1 cellular context compared by ENCODE assay signal in the genomic region with DNA sequence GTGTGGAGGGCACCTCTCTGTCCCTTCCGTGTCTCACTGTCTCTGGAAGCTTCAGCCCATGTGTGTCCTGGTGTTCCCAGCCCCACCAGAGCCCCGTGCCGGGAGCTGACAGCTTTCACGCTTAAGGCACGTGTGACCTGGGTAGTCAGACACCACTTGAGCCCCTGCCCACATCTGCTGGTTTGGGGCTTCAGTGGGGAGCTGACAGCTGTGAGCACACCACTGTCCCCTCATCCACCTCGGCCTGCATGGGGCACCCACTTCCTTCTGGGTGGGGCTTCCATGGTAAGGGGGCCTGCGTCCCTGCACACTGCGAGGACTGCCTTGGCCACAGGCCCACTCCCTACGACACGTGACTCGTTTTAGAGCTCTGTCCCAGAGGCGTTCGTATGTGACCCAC.
TF ChIP-seq lines count a peak whose summit lies in the region.

No MANE protein-coding gene starts in this region.

TF ChIP-seq in HepG2, 621 proteins besides CTCF, POLR2A, EP300 and RAD21:
- TF ChIP-seq IRX3 (CRISPR knock-in tag; IDR thresholded peaks at IDR 0.05; ENCODE audit: borderline replicate concordance, low read depth) = no peak
- peak; percentile 20 for TF ChIP-seq AGO2 (optimal IDR thresholded peaks at IDR 0.05; ENCODE audit: low read depth, low read length)
- peak; percentile 37 for TF ChIP-seq RBM22 (optimal IDR thresholded peaks at IDR 0.05; ENCODE audit: low read length)
